Comparison of ENCODE assay signal across 9 cellular contexts in the genomic region with DNA sequence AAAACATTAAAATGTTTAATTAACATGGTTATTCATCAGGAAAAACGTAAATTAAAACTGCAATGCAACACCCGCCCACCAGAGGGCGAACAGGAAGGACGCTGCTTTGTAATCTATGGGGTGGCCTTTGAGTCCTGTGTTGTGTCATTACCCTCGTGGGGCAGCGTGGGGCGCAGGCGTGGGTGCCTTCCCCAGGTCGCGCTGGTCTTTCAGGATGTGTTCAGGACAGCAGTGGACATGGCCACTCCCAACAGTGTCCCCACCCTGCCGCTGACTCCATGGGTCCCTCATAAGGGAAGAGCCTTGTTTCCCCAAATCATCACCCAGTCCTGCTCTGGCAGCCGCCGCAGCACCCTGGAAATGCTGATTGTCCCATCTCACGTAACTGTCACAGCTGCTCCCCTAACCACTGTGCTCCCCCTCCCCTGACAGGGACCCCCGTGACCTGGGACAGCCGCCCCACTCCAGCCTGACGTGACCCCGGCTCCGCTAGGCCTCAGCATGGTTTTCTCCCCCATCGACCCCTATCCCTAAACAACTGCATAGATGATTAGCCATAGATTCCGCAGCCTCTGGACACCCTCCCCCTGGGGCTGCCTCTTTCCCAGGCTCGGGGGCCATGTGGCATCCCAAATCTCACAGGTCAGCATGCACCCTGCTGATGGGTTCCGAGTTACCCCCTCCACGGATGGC. TPM values are rescaled to one million over a fixed set of nuclear protein-coding genes. Genes with fewer than 3 reads are reported as not detected.
A peak's percentile ranks its signal among the peaks of the same experiment; 100 is the strongest.
DNase-seq lines count a peak whose midpoint lies in the region; ATAC-seq and TF ChIP-seq lines count a peak whose summit lies in the region.
"Had no signal": no experiment of that assay in that cellular context is flagged by ENCODE, and none has a peak within 500 bp of the region (broad histone marks: within the 10 kb centered on the region; RNA-seq: fewer than 3 reads in every experiment).

No MANE protein-coding gene starts in this region.

- H3K9me3 Mint-ChIP-seq in central memory CD8-positive, alpha-beta T cell = no peaks in the 10 kb centered on the region

- H3K9ac ChIP-seq in IMR-90 (ENCODE audit: low read depth, low read length) (no peak overlapping the region), liver (ENCODE audit: low read depth in 1 of 2, low read length in 2 of 2) (no peak overlapping the region)

- no peak overlapping the region for H2AK5ac ChIP-seq in IMR-90 (ENCODE audit: low read depth, low read length)

- H3K4me2 ChIP-seq in IMR-90 (ENCODE audit: low read depth, low read length) = no peak overlapping the region

- no peaks in the 10 kb centered on the region for H3K79me1 ChIP-seq in IMR-90 (ENCODE audit: low read depth in 1 of 2, low read length in 2 of 2)

- H3K27me3 ChIP-seq in IMR-90 (ENCODE audit: control insufficient read depth, insufficient read depth, low read length) (no peaks in the 10 kb centered on the region; the same call in none of the 2 replicates), liver (ENCODE audit: control insufficient read depth in 4 of 4, insufficient read depth in 4 of 4, low read length in 3 of 4) (peaks cover 0 to 5% (median 0%) of the 10 kb centered on the region in 4 donors)

- H3K23ac ChIP-seq in IMR-90 (ENCODE audit: low read depth, low read length) = no peak overlapping the region

- DNase-seq in D341Med (ENCODE audit: low spot score) = peak; percentile 72
- peak; percentile 27 for DNase-seq in IMR-90
- DNase-seq in central memory CD8-positive, alpha-beta T cell (ENCODE audit: low spot score in 2 of 2) = peak; percentile 36 to 50
- DNase-seq in stimulated activated CD8-positive, alpha-beta memory T cell treated with anti-CD3 and anti-CD28 coated beads, Interleukin-15, amount 100 ng/mL, for 1 hour (ENCODE audit: low read depth) = peak; percentile 41

- H3K36me3 Mint-ChIP-seq in central memory CD8-positive, alpha-beta T cell (ENCODE audit: insufficient read depth) = no peaks in the 10 kb centered on the region

- no TSS peak for BruUV-seq in IMR-90 (replicated peaks; lab: Mats Ljungman, UMichigan)

- no peak overlapping the region for H2BK20ac ChIP-seq in IMR-90 (ENCODE audit: low read depth, low read length)

- TF ChIP-seq RAD21 in IMR-90 (IDR thresholded peaks at IDR 0.05; ENCODE audit: low read length) (peak; percentile 25; the same call in 1 of the 2 replicates), liver (IDR thresholded peaks at IDR 0.05) (peak; percentile 32 to 66)

- H2BK120ac ChIP-seq in IMR-90 (ENCODE audit: low read depth, low read length) = no peak overlapping the region

- H3K27ac ChIP-seq in IMR-90 (ENCODE audit: insufficient read depth, low read length) (no peak overlapping the region), VCaP (no peak overlapping the region), liver (ENCODE audit: low read depth in 1 of 2, low read length in 2 of 2) (no peak overlapping the region)

- H3K56ac ChIP-seq in IMR-90 (ENCODE audit: extremely low read depth, insufficient read depth, low read length) = no peak overlapping the region

- H4K91ac ChIP-seq in IMR-90 (ENCODE audit: insufficient read depth, low read depth, low read length) = no peak overlapping the region

- no peak overlapping the region for H3K4me3 Mint-ChIP-seq in central memory CD8-positive, alpha-beta T cell

- H3K4me1 ChIP-seq in IMR-90 (ENCODE audit: control insufficient read depth, insufficient read depth, low read length) (no peaks in the 10 kb centered on the region), liver (ENCODE audit: control insufficient read depth in 4 of 4, insufficient read depth in 4 of 4, low read length in 3 of 4) (no peaks in the 10 kb centered on the region)

- ATAC-seq in IMR-90 (ENCODE audit: low read depth) = peak; percentile 65
- ATAC-seq in central memory CD8-positive, alpha-beta T cell (replicated peaks; ENCODE audit: extremely low read depth, poor library complexity, severe bottlenecking) = no peak
- no peak for ATAC-seq in GM19023 (IDR thresholded peaks at IDR 0.05; ENCODE audit: unreplicated experiment)
- ATAC-seq in GM18867 (IDR thresholded peaks at IDR 0.05; ENCODE audit: unreplicated experiment) = no peak

- peak overlapping the region; percentile 40 for H2AFZ ChIP-seq in IMR-90 (replicated peaks; ENCODE audit: low read length, poor library complexity)

- TF ChIP-seq CTCF in IMR-90 (conservative IDR thresholded peaks at IDR 0.05; ENCODE audit: low read depth, low read length) (peak; percentile 74), VCaP (conservative IDR thresholded peaks at IDR 0.05) (peak; percentile 94), liver (IDR thresholded peaks at IDR 0.05; ENCODE audit: low read depth, low read length, missing input control) (peak; percentile 70)

- H3K9me1 ChIP-seq in IMR-90 (ENCODE audit: insufficient read depth, low read length) = no peaks in the 10 kb centered on the region

- H4K8ac ChIP-seq in IMR-90 (ENCODE audit: low read depth in 2 of 2, low read length in 2 of 2) = no peak overlapping the region

- H3K4ac ChIP-seq in IMR-90 (ENCODE audit: low read depth, low read length) = no peak overlapping the region

- H3K9me3 ChIP-seq in IMR-90 (ENCODE audit: control insufficient read depth, insufficient read depth, low read length) = no peaks in the 10 kb centered on the region
- no peaks in the 10 kb centered on the region for H3K9me3 ChIP-seq in liver (ENCODE audit: control insufficient read depth in 4 of 4, low read length in 3 of 4)

- POLR2A ChIA-PET in IMR-90 (lab: Charles Lee; ENCODE audit: unreplicated experiment) = no interaction called here

- H3K27ac Mint-ChIP-seq in central memory CD8-positive, alpha-beta T cell (ENCODE audit: low read depth) = no peak overlapping the region

- no peaks in the 10 kb centered on the region for H4K20me1 ChIP-seq in IMR-90 (ENCODE audit: insufficient read depth, low read length)

- CTCF ChIA-PET in IMR-90 (lab: Yijun Ruan, JAX) = no interaction called here

- dilution Hi-C loops in IMR-90 (cut with HindIII; ENCODE audit: low sequenced_read_pairs, unreplicated experiment) = no loop called here

- H3K4me3 ChIP-seq in IMR-90 (ENCODE audit: insufficient read depth, low read depth, low read length) (no peak overlapping the region), liver (ENCODE audit: low read depth in 1 of 3, low read length in 3 of 3) (no peak overlapping the region)

- H2BK5ac ChIP-seq in IMR-90 (ENCODE audit: low read depth, low read length, poor library complexity, severe bottlenecking) = no peak overlapping the region

- H3K4me1 Mint-ChIP-seq in central memory CD8-positive, alpha-beta T cell = peaks cover 4% of the 10 kb centered on the region

- H3K27me3 Mint-ChIP-seq in central memory CD8-positive, alpha-beta T cell = peaks cover 38% of the 10 kb centered on the region

- H4K5ac ChIP-seq in IMR-90 (ENCODE audit: low read depth, low read length) = no peak overlapping the region

- no peak for TF ChIP-seq POLR2A in IMR-90 (IDR thresholded peaks at IDR 0.05; ENCODE audit: low read depth, low read length)

- in situ Hi-C loops in IMR-90 (cut with MboI; ENCODE audit: low sequenced_read_pairs) = loop anchor here (25.0 kb wide), 1 partner anchor 334 kb away; no protein-coding TSS in a partner anchor

- no peak overlapping the region for H2BK15ac ChIP-seq in IMR-90 (ENCODE audit: low read depth, low read length)

- no peak overlapping the region for H2AK9ac ChIP-seq in IMR-90 (replicated peaks; ENCODE audit: low read depth, low read length, poor library complexity)

- WGBS in IMR-90 (ENCODE audit: extremely low coverage in 2 of 2, insufficient read length in 1 of 2), 2 experiments = 72% methylated on average over 4 of the region's 24 CpGs; no CpG with 5 or more reads in 1 of the 2 experiments
- WGBS in liver = 50% methylated on average over 24 of the region's 24 CpGs

- no peak overlapping the region for H3K18ac ChIP-seq in IMR-90 (ENCODE audit: low read depth, low read length)

- no peaks in the 10 kb centered on the region for H3K36me3 ChIP-seq in IMR-90 (ENCODE audit: control insufficient read depth, insufficient read depth, low read length)
- H3K36me3 ChIP-seq in liver (ENCODE audit: control insufficient read depth in 4 of 4, insufficient read depth in 3 of 4, low read depth in 1 of 4, low read length in 3 of 4) = no peaks in the 10 kb centered on the region

- H3K14ac ChIP-seq in IMR-90 (replicated peaks; ENCODE audit: low read depth, low read length) = no peak overlapping the region

- intact Hi-C loops in IMR-90 (cut with micrococcal nuclease) = loop anchor here (5.0 to 10.0 kb wide), 3 partner anchors 192 to 664 kb away; no protein-coding TSS in a partner anchor

TF ChIP-seq in IMR-90, 13 proteins besides CTCF, POLR2A, EP300 and RAD21:
- TF ChIP-seq FOS (IDR thresholded peaks at IDR 0.05; ENCODE audit: low read depth, low read length) (no peak), SMC3 (IDR thresholded peaks at IDR 0.05; ENCODE audit: low read depth, low read length) (peak; percentile 27; the same call in 1 of the 2 replicates)
TF ChIP-seq in IMR-90: peak in this region for 1.

TF ChIP-seq in liver, 16 proteins besides CTCF, POLR2A, EP300 and RAD21:
- TF ChIP-seq HNF4A (conservative IDR thresholded peaks at IDR 0.05) (peak in 1 of 2 donors; percentile 12), JUND (IDR thresholded peaks at IDR 0.05) (no peak)

RNA-seq across cellular contexts. Expression of gene GLT6D1, which starts 36.4 kb away (rescaled TPM):
- total RNA-seq in IMR-90 (2012; rRNA removed) (not detected in 2 replicates), liver (not detected)
- polyA plus RNA-seq in IMR-90 (2012; rRNA removed) (not detected in 2 replicates), liver (not detected)
- polyA plus RNA-seq in IMR-90 (2012; cell fraction: cytosol; rRNA removed) = not detected in 2 replicates
- not detected in 2 replicates for polyA plus RNA-seq in IMR-90 (2012; cell fraction: nucleus; rRNA removed; ENCODE audit: low replicate concordance)
- total RNA-seq: urinary bladder had no signal
- polyA plus RNA-seq: urinary bladder had no signal

RNA-seq across cellular contexts. Expression of gene PAEP, which starts 41.4 kb away (rescaled TPM):
- total RNA-seq in IMR-90 (2012; rRNA removed) (not detected in 2 replicates), liver (not detected)
- polyA plus RNA-seq in IMR-90 (2012; rRNA removed) (not detected in 2 replicates), liver (not detected)
- polyA plus RNA-seq in IMR-90 (2012; cell fraction: cytosol; rRNA removed) = not detected in 2 replicates
- polyA plus RNA-seq in IMR-90 (2012; cell fraction: nucleus; rRNA removed; ENCODE audit: low replicate concordance) = not detected in 2 replicates
- total RNA-seq: urinary bladder had no signal
- polyA plus RNA-seq: urinary bladder had no signal

RNA-seq across cellular contexts. Expression of gene OBP2A, which starts 57.0 kb away (rescaled TPM):
- total RNA-seq in IMR-90 (2012; rRNA removed) (not detected in 2 replicates), liver (not detected)
- polyA plus RNA-seq in IMR-90 (2012; rRNA removed) (not detected in 2 replicates), liver (not detected)
- polyA plus RNA-seq in IMR-90 (2012; cell fraction: cytosol; rRNA removed) = not detected in 2 replicates
- not detected in 2 replicates for polyA plus RNA-seq in IMR-90 (2012; cell fraction: nucleus; rRNA removed; ENCODE audit: low replicate concordance)
- total RNA-seq: urinary bladder had no signal
- polyA plus RNA-seq: urinary bladder had no signal
